17 cellular contexts compared by ENCODE assay signal in the genomic region with DNA sequence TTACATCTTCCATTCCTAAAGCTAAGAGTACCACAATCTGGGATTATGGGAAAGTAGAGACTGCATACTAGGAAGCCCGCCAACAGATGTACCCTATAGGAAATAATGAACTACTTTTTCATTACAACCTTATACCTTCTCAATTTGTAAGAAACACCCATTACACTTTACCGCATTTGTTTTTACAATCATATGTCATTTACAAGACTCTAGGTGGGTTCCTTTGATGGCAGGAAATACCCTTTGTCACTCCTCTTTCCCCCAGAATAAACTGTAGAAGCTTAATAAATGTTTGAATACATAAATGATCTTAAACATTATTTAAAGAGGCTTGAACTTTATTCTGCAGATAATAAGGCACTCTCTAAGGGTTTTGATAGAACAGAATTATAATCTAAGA.
"Had no signal": no experiment of that assay in that cellular context is flagged by ENCODE, and none has a peak within 500 bp of the region (broad histone marks: within the 10 kb centered on the region; RNA-seq: fewer than 3 reads in every experiment).

No MANE protein-coding gene starts in this region.

- H3K4me3 ChIP-seq: colonic mucosa, lower lobe of right lung, spleen had no signal

- H3K4me3 Mint-ChIP-seq: activated CD8-positive, alpha-beta memory T cell treated with anti-CD3 and anti-CD28 coated beads, Interleukin-2, amount 10 ng/mL, durations not matched to agents 7 days and 5 days; activated naive CD8-positive, alpha-beta T cell treated with anti-CD3 and anti-CD28 coated beads, Interleukin-2, amount 50 U/mL, for 24 hours; activated T-cell treated with anti-CD3 and anti-CD28 coated beads, Interleukin-2, amount 50 U/mL, for 4 hours; naive thymus-derived CD4-positive, alpha-beta T cell; stimulated activated naive B cell treated with anti-CD40 and anti-IgM and Interleukin-4, amounts not matched to agents 10 μg/mL and 1 μg/mL and 100 μg/mL, for 72 hours had no signal

- H3K36me3 ChIP-seq: colonic mucosa, lower lobe of right lung, neutrophil, spleen had no signal

- H3K4me1 ChIP-seq: colonic mucosa, spleen had no signal

- ATAC-seq: activated CD8-positive, alpha-beta memory T cell treated with anti-CD3 and anti-CD28 coated beads, Interleukin-2, amount 10 ng/mL, durations not matched to agents 7 days and 5 days; activated naive CD8-positive, alpha-beta T cell treated with anti-CD3 and anti-CD28 coated beads, Interleukin-2, amount 50 U/mL, for 24 hours; activated T-cell treated with anti-CD3 and anti-CD28 coated beads, Interleukin-2, amount 50 U/mL, for 4 hours; naive thymus-derived CD4-positive, alpha-beta T cell; stimulated activated naive B cell treated with anti-CD40 and anti-IgM and Interleukin-4, amounts not matched to agents 10 μg/mL and 1 μg/mL and 100 μg/mL, for 72 hours had no signal

- H3K9me3 ChIP-seq: colonic mucosa, lower lobe of right lung, neutrophil had no signal

- DNase-seq: activated CD4-positive, alpha-beta T cell treated with anti-CD3 and anti-CD28 coated beads for 1 hour; activated CD4-positive, alpha-beta T cell treated with anti-CD3 and anti-CD28 coated beads, Interleukin-2, amount 50 U/mL, for 48 hours; activated CD8-positive, alpha-beta memory T cell treated with anti-CD3 and anti-CD28 coated beads, Interleukin-2, amount 10 ng/mL, durations not matched to agents 7 days and 5 days; activated gamma-delta T cell; activated naive CD8-positive, alpha-beta T cell treated with anti-CD3 and anti-CD28 coated beads, Interleukin-2, amount 50 U/mL, for 24 hours; activated T-cell treated with anti-CD3 and anti-CD28 coated beads, Interleukin-2, amount 50 U/mL, for 4 hours; caudate nucleus; colonic mucosa; effector CD4-positive, alpha-beta T cell; lower lobe of right lung; midbrain; naive thymus-derived CD4-positive, alpha-beta T cell; SIG-M5; spleen; stimulated activated CD4-positive, alpha-beta T cell treated with anti-CD3 and anti-CD28 coated beads, Interleukin-2, amount 100 ng/mL, for 24 hours; stimulated activated naive B cell treated with anti-CD40 and anti-IgM and Interleukin-4, amounts not matched to agents 10 μg/mL and 1 μg/mL and 100 μg/mL, for 72 hours had no signal

- H3K27ac ChIP-seq: colonic mucosa, lower lobe of right lung, neutrophil had no signal

- H3K27ac Mint-ChIP-seq: activated CD8-positive, alpha-beta memory T cell treated with anti-CD3 and anti-CD28 coated beads, Interleukin-2, amount 10 ng/mL, durations not matched to agents 7 days and 5 days; activated naive CD8-positive, alpha-beta T cell treated with anti-CD3 and anti-CD28 coated beads, Interleukin-2, amount 50 U/mL, for 24 hours; stimulated activated naive B cell treated with anti-CD40 and anti-IgM and Interleukin-4, amounts not matched to agents 10 μg/mL and 1 μg/mL and 100 μg/mL, for 72 hours had no signal

- H3K27me3 ChIP-seq: colonic mucosa, neutrophil, spleen had no signal

- H3K36me3 Mint-ChIP-seq: activated CD8-positive, alpha-beta memory T cell treated with anti-CD3 and anti-CD28 coated beads, Interleukin-2, amount 10 ng/mL, durations not matched to agents 7 days and 5 days had no signal

- H3K4me1 Mint-ChIP-seq: activated CD8-positive, alpha-beta memory T cell treated with anti-CD3 and anti-CD28 coated beads, Interleukin-2, amount 10 ng/mL, durations not matched to agents 7 days and 5 days; stimulated activated naive B cell treated with anti-CD40 and anti-IgM and Interleukin-4, amounts not matched to agents 10 μg/mL and 1 μg/mL and 100 μg/mL, for 72 hours had no signal

- H3K27me3 Mint-ChIP-seq: activated CD8-positive, alpha-beta memory T cell treated with anti-CD3 and anti-CD28 coated beads, Interleukin-2, amount 10 ng/mL, durations not matched to agents 7 days and 5 days; activated naive CD8-positive, alpha-beta T cell treated with anti-CD3 and anti-CD28 coated beads, Interleukin-2, amount 50 U/mL, for 24 hours; stimulated activated naive B cell treated with anti-CD40 and anti-IgM and Interleukin-4, amounts not matched to agents 10 μg/mL and 1 μg/mL and 100 μg/mL, for 72 hours had no signal
